Comparison of ENCODE assay signal across 30 cellular contexts in genomic region chr13:75469087-75469486, GRCh38. TPM values are rescaled to one million over a fixed set of nuclear protein-coding genes. Genes with fewer than 3 reads are reported as not detected.
DNase-seq lines count a peak whose midpoint lies in the region; ATAC-seq and TF ChIP-seq lines count a peak whose summit lies in the region.
"Had no signal": no experiment of that assay in that cellular context is flagged by ENCODE, and none has a peak within 500 bp of the region (broad histone marks: within the 10 kb centered on the region; RNA-seq: fewer than 3 reads in every experiment).

No MANE protein-coding gene starts in this region.

- no peaks in the 10 kb centered on the region for H3K9me3 ChIP-seq in osteoblast (ENCODE audit: low read depth, low read length)
- H3K9me3 ChIP-seq: lower lobe of right lung, SJCRH30, tibial artery had no signal

- H3K9me3 Mint-ChIP-seq in GM23338 (peaks cover 18% of the 10 kb centered on the region), glutamatergic neuron (ENCODE audit: unreplicated experiment) (peaks cover 2% of the 10 kb centered on the region)
- H3K9me3 Mint-ChIP-seq: activated CD8-positive, alpha-beta T cell treated with anti-CD3 and anti-CD28 coated beads for 36 hours; stimulated activated naive CD8-positive, alpha-beta T cell treated with anti-CD3 and anti-CD28 coated beads, Interleukin-15, amount 100 ng/mL, for 72 hours had no signal

- H3K4me1 Mint-ChIP-seq in GM23338 = peaks cover 9% of the 10 kb centered on the region
- no peaks in the 10 kb centered on the region for H3K4me1 Mint-ChIP-seq in glutamatergic neuron (ENCODE audit: low read depth, unreplicated experiment)
- H3K4me1 Mint-ChIP-seq: stimulated activated naive CD8-positive, alpha-beta T cell treated with anti-CD3 and anti-CD28 coated beads, Interleukin-15, amount 100 ng/mL, for 72 hours had no signal

- H3K27ac Mint-ChIP-seq in GM23338 (no peak overlapping the region), glutamatergic neuron (ENCODE audit: unreplicated experiment) (no peak overlapping the region)
- H3K27ac Mint-ChIP-seq: activated CD8-positive, alpha-beta T cell treated with anti-CD3 and anti-CD28 coated beads for 36 hours; brain; CD14-positive monocyte; stimulated activated naive CD8-positive, alpha-beta T cell treated with anti-CD3 and anti-CD28 coated beads, Interleukin-15, amount 100 ng/mL, for 72 hours had no signal

- DNase-seq in GM23338 (ENCODE audit: low spot score) = peak; percentile 79
- peak; percentile 37 for DNase-seq in NCI-H69 (lab: John Stamatoyannopoulos, UW)
- peak; percentile 25 for DNase-seq in iPS-NIHi7 (ENCODE audit: extremely low spot score)
- no peak for DNase-seq in osteoblast (ENCODE audit: insufficient read length, low spot score, missing footprints)
- no peak for DNase-seq in glutamatergic neuron
- DNase-seq: activated CD4-positive, alpha-beta T cell treated with anti-CD3 and anti-CD28 coated beads for 1 hour; activated CD8-positive, alpha-beta T cell treated with anti-CD3 and anti-CD28 coated beads for 36 hours; activated effector memory CD4-positive, alpha-beta T cell treated with anti-CD3 and anti-CD28 coated beads, Interleukin-2, amount 50 U/mL, for 16 hours; activated T-cell treated with anti-CD3 and anti-CD28 coated beads for 4 hours; DMS153; foreskin fibroblast; GM23248; hypothalamus; KG1; kidney; lower lobe of right lung; NCI-H1694; NCI-H345; posterior cingulate gyrus; SJCRH30; stimulated activated naive CD8-positive, alpha-beta T cell treated with anti-CD3 and anti-CD28 coated beads, Interleukin-15, amount 100 ng/mL, for 72 hours; tibial artery had no signal

- TF ChIP-seq CTCF in 22Rv1 (IDR thresholded peaks at IDR 0.05) (no peak), GM23338 (conservative IDR thresholded peaks at IDR 0.05; ENCODE audit: low read depth in 2 of 2) (no peak), osteoblast (IDR thresholded peaks at IDR 0.05; ENCODE audit: extremely low read depth, low read depth, low read length) (no peak), glutamatergic neuron (IDR thresholded peaks at IDR 0.05; ENCODE audit: partially characterized antibody, unreplicated experiment) (no peak)

- no peak overlapping the region for H2AFZ ChIP-seq in GM23338
- H2AFZ ChIP-seq in osteoblast (ENCODE audit: low read length) = no peak overlapping the region

- no peaks in the 10 kb centered on the region for H3F3A ChIP-seq in GM23338 (replicated peaks; ENCODE audit: low read depth)

- H3K36me3 Mint-ChIP-seq in GM23338 (ENCODE audit: low read depth) (peaks cover 27% of the 10 kb centered on the region), glutamatergic neuron (ENCODE audit: unreplicated experiment) (no peaks in the 10 kb centered on the region)
- H3K36me3 Mint-ChIP-seq: brain, CD14-positive monocyte had no signal

- no peaks in the 10 kb centered on the region for H3K27me3 ChIP-seq in GM23338 (ENCODE audit: insufficient read depth)
- H3K27me3 ChIP-seq in osteoblast (ENCODE audit: insufficient read depth, low read length) = no peaks in the 10 kb centered on the region
- H3K27me3 ChIP-seq: SJCRH30, tibial artery had no signal

- peaks cover 8% of the 10 kb centered on the region for H3K36me3 ChIP-seq in GM23338 (ENCODE audit: insufficient read depth)
- H3K36me3 ChIP-seq in osteoblast (ENCODE audit: insufficient read depth, low read length) = no peaks in the 10 kb centered on the region
- H3K36me3 ChIP-seq: lower lobe of right lung, SJCRH30, tibial artery had no signal

- no peak overlapping the region for H3K4me3 Mint-ChIP-seq in GM23338
- H3K4me3 Mint-ChIP-seq in glutamatergic neuron (ENCODE audit: unreplicated experiment) = no peak overlapping the region
- H3K4me3 Mint-ChIP-seq: activated CD8-positive, alpha-beta T cell treated with anti-CD3 and anti-CD28 coated beads for 36 hours; brain; CD14-positive monocyte; neural crest cell; stimulated activated naive CD8-positive, alpha-beta T cell treated with anti-CD3 and anti-CD28 coated beads, Interleukin-15, amount 100 ng/mL, for 72 hours had no signal

- H3K9me2 ChIP-seq in GM23338 (ENCODE audit: insufficient read depth) = no peaks in the 10 kb centered on the region

- ATAC-seq in GM23338 (peak; percentile 78), HG03108 (IDR thresholded peaks at IDR 0.05; ENCODE audit: unreplicated experiment) (no peak), HG02884 (IDR thresholded peaks at IDR 0.05; ENCODE audit: unreplicated experiment) (no peak)
- ATAC-seq: activated CD8-positive, alpha-beta T cell treated with anti-CD3 and anti-CD28 coated beads for 36 hours; lower lobe of right lung; Panc1; sciatic nerve; stimulated activated naive CD8-positive, alpha-beta T cell treated with anti-CD3 and anti-CD28 coated beads, Interleukin-15, amount 100 ng/mL, for 72 hours had no signal

- H3K27ac ChIP-seq in 22Rv1 (peak overlapping the region; percentile 45), GM23338 (ENCODE audit: low read depth) (no peak overlapping the region), osteoblast (ENCODE audit: low read depth, low read length) (no peak overlapping the region)
- H3K27ac ChIP-seq: lower lobe of right lung, SJCRH30, tibial artery had no signal

- H3K4me3 ChIP-seq in GM23338 = no peak overlapping the region
- H3K4me3 ChIP-seq in osteoblast (ENCODE audit: insufficient read depth, low read length) = no peak overlapping the region
- H3K4me3 ChIP-seq: lower lobe of right lung, SJCRH30, tibial artery had no signal

- peaks cover 3% of the 10 kb centered on the region for H3K27me3 Mint-ChIP-seq in GM23338 (ENCODE audit: insufficient read depth, low read depth, poor library complexity)
- H3K27me3 Mint-ChIP-seq in glutamatergic neuron (ENCODE audit: unreplicated experiment) = peaks cover 2% of the 10 kb centered on the region

- no peaks in the 10 kb centered on the region for H3K4me1 ChIP-seq in GM23338 (ENCODE audit: insufficient read depth)
- peaks cover 12% of the 10 kb centered on the region for H3K4me1 ChIP-seq in osteoblast (ENCODE audit: insufficient read depth, low read length)
- H3K4me1 ChIP-seq: lower lobe of right lung, SJCRH30 had no signal

- H3K79me2 ChIP-seq in GM23338 (replicated peaks; ENCODE audit: insufficient read depth) (peaks cover 77% of the 10 kb centered on the region), osteoblast (ENCODE audit: insufficient read depth, low read length) (peaks cover 51% of the 10 kb centered on the region)

- H4K20me1 ChIP-seq in GM23338 (replicated peaks; ENCODE audit: insufficient read depth) (peaks cover 3% of the 10 kb centered on the region; the same call in 1 of the 2 replicates), osteoblast (ENCODE audit: insufficient read depth, low read length) (peaks cover 4% of the 10 kb centered on the region)

- H3K4me2 ChIP-seq in GM23338 = no peak overlapping the region
- H3K4me2 ChIP-seq in osteoblast (ENCODE audit: insufficient read depth, low read length) = no peak overlapping the region

RNA-seq across cellular contexts. Expression of gene TBC1D4, which starts 12.9 kb away (rescaled TPM):
- total RNA-seq in GM23338 (2014; rRNA removed; shearing (Covaris generic)) = 37.1 and 38.2 TPM in 2 replicates
- 17.9 and 18.7 TPM in 2 replicates for polyA plus RNA-seq in GM23338 (2016; fragmentation: Nextera tagmentation; extraction: Ambion mirVana)
- 18.6 and 19.5 TPM in 2 replicates for total RNA-seq in osteoblast
- 4.8 TPM for total RNA-seq in glutamatergic neuron (ENCODE audit: unreplicated experiment)

Comparison
In these comparisons a context has a peak if more than half of its experiments do, and no peak if none do; other contexts are left out.
1. DNase-seq: peak in GM23338 (single experiment), NCI-H69 (single experiment) and iPS-NIHi7 (single experiment); none in osteoblast (single experiment) and glutamatergic neuron (single experiment).